ENCODE assay signal across 10 cellular contexts in the genomic region with DNA sequence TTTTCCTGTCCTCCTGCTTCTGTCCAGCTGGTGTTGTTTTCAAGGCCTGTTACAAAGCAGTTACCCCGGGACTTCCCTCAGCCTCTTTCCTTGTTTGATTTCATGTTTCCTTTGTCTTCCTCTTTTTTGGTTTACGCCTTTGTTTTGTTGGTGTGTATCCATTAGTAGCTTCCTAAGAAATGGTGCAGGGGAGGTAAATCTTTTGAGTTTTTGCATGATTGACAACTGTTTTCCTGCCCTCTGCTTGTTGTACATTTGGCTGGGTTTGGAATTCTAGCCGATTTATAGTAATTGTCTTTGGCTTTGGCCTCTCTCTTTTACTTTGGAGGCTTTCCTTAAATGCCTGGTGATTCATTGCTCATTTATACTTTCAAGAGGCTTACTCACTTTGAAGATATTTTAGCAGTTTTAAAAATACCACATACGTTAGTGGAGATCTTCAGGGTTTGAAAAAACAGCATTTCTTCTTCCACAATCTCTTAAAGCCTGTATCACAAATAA. TPM values are rescaled to one million over a fixed set of nuclear protein-coding genes. Genes with fewer than 3 reads are reported as not detected.
DNase-seq lines count a peak whose midpoint lies in the region; ATAC-seq and TF ChIP-seq lines count a peak whose summit lies in the region.
"Had no signal": no experiment of that assay in that cellular context is flagged by ENCODE, and none has a peak within 500 bp of the region (broad histone marks: within the 10 kb centered on the region; RNA-seq: fewer than 3 reads in every experiment).

No MANE protein-coding gene starts in this region.

- H3K9me3 ChIP-seq in HCT116 (ENCODE audit: control insufficient read depth in 1 of 2, insufficient read depth in 1 of 2, low read depth in 1 of 2, low read length in 2 of 2) (no peaks in the 10 kb centered on the region), SJSA1 (replicated peaks) (peaks cover 2% of the 10 kb centered on the region; the same call in 1 of the 2 replicates), smooth muscle cell (replicated peaks; ENCODE audit: low read depth) (no peaks in the 10 kb centered on the region)

- H3K4me3 ChIP-seq in HCT116 (replicated peaks in 1 of 2; ENCODE audit: low read depth in 1 of 2, low read length in 2 of 2), result peak overlapping the region in 1 of 2 experiments; percentile 13; a peak in 1 of 4 replicates
- H3K4me3 ChIP-seq in SJSA1, result no peak overlapping the region
- no peak overlapping the region for H3K4me3 ChIP-seq in fibroblast of pulmonary artery (replicated peaks; ENCODE audit: low read depth, low read length)
- H3K4me3 ChIP-seq in smooth muscle cell, result no peak overlapping the region
- H3K4me3 ChIP-seq: tibial nerve had no signal

- H3K4me1 ChIP-seq in HCT116 (ENCODE audit: control insufficient read depth in 1 of 2, insufficient read depth in 2 of 2, low read length in 2 of 2) (peaks cover 22 to 43% of the 10 kb centered on the region in 2 experiments), SJSA1 (replicated peaks) (peaks cover 43% of the 10 kb centered on the region), smooth muscle cell (ENCODE audit: low read depth) (peaks cover 18% of the 10 kb centered on the region)

- RAD21 ChIA-PET in HCT116 (lab: Charles Lee; ENCODE audit: low non-redundant PET in 1 of 2, low total read pairs in 2 of 2, uncharacterized antibody in 2 of 2, unreplicated experiment in 2 of 2), result no interaction called here

- intact Hi-C loops in HCT116 (cut with micrococcal nuclease), result no loop called here

- BruUV-seq in HCT116 (replicated peaks; lab: Mats Ljungman, UMichigan), result no TSS peak

- H3K4me2 ChIP-seq in HCT116 (ENCODE audit: low read length), result peak overlapping the region; percentile 35
- H3K4me2 ChIP-seq in smooth muscle cell, result peak overlapping the region; percentile 67

- no peaks in the 10 kb centered on the region for H4K20me1 ChIP-seq in HCT116 (ENCODE audit: insufficient read depth)
- H4K20me1 ChIP-seq in smooth muscle cell (ENCODE audit: low read depth), result no peaks in the 10 kb centered on the region

- H3K27me3 ChIP-seq in HCT116 (ENCODE audit: insufficient read depth, low read length) (no peaks in the 10 kb centered on the region), SJSA1 (replicated peaks) (no peaks in the 10 kb centered on the region), smooth muscle cell (ENCODE audit: low read depth) (no peaks in the 10 kb centered on the region)
- H3K27me3 ChIP-seq: tibial nerve had no signal

- no peak; the same call in 1 of the 2 replicates for ATAC-seq in HCT116
- no peak for ATAC-seq in HG03354 (IDR thresholded peaks at IDR 0.05; ENCODE audit: poor library complexity, severe bottlenecking, unreplicated experiment)

- CTCF ChIA-PET in HCT116 (lab: Charles Lee), result no interaction called here

- H3K27ac ChIP-seq in HCT116 (ENCODE audit: low read depth, low read length) (peak overlapping the region; percentile 41; the same call in 1 of the 2 replicates), SJSA1 (peak overlapping the region; percentile 65), smooth muscle cell (ENCODE audit: low read depth) (peak overlapping the region; percentile 81)
- H3K27ac ChIP-seq: tibial nerve had no signal

- no peak for DNase-seq in HCT116 (ENCODE audit: low read depth, low spot score)
- DNase-seq in SJSA1 (ENCODE audit: low read depth in 1 of 2, low spot score in 2 of 2), result peak in 1 of 2 experiments; percentile 76
- peak; percentile 81 for DNase-seq in fibroblast of pulmonary artery (ENCODE audit: low read depth)
- DNase-seq in smooth muscle cell (lab: John Stamatoyannopoulos, UW; ENCODE audit: unreplicated experiment), result no peak
- DNase-seq in NCI-H2196 (lab: John Stamatoyannopoulos, UW; ENCODE audit: unreplicated experiment), result no peak
- DNase-seq in effector CD4-positive, alpha-beta T cell, result no peak
- DNase-seq: anterior cingulate cortex had no signal

- no peaks in the 10 kb centered on the region for H3K9me2 ChIP-seq in HCT116 (ENCODE audit: insufficient read depth)

- peak overlapping the region; percentile 31 for H3K9ac ChIP-seq in HCT116 (ENCODE audit: low read length)
- H3K9ac ChIP-seq in smooth muscle cell (ENCODE audit: low read depth), result no peak overlapping the region

- no peak for TF ChIP-seq CTCF in HCT116 (IDR thresholded peaks at IDR 0.05 in 2 of 3, conservative IDR thresholded peaks at IDR 0.05 in 1 of 3; ENCODE audit: borderline replicate concordance in 1 of 3, insufficient read depth in 1 of 3, low read depth in 2 of 3, low read length in 2 of 3)
- no peak for TF ChIP-seq CTCF in fibroblast of pulmonary artery (IDR thresholded peaks at IDR 0.05; ENCODE audit: low read length, missing control alignments)
- TF ChIP-seq CTCF in smooth muscle cell (IDR thresholded peaks at IDR 0.05; ENCODE audit: borderline replicate concordance, insufficient read depth, poor library complexity, severe bottlenecking), result no peak

- H3K79me2 ChIP-seq in HCT116 (ENCODE audit: insufficient read depth, low read length), result no peaks in the 10 kb centered on the region
- no peaks in the 10 kb centered on the region for H3K79me2 ChIP-seq in smooth muscle cell (ENCODE audit: low read depth)

- TF ChIP-seq RAD21 in HCT116 (IDR thresholded peaks at IDR 0.05; ENCODE audit: low read depth), result no peak

- H3K36me3 ChIP-seq in HCT116 (ENCODE audit: control insufficient read depth in 1 of 2, insufficient read depth in 2 of 2, low read length in 2 of 2) (no peaks in the 10 kb centered on the region), SJSA1 (no peaks in the 10 kb centered on the region), smooth muscle cell (ENCODE audit: low read depth) (no peaks in the 10 kb centered on the region)
- H3K36me3 ChIP-seq: tibial nerve had no signal

- peak overlapping the region; percentile 73 for H2AFZ ChIP-seq in HCT116 (ENCODE audit: low read depth, low read length, poor library complexity, severe bottlenecking)
- H2AFZ ChIP-seq in smooth muscle cell (ENCODE audit: low read depth), result no peak overlapping the region

- WGBS in smooth muscle cell (ENCODE audit: low lambda C conversion rate), result 49% methylated on average over 4 of the region's 4 CpGs

- TF ChIP-seq POLR2A in HCT116 (IDR thresholded peaks at IDR 0.05; ENCODE audit: borderline replicate concordance, extremely low read depth, insufficient read depth, insufficient read length), result no peak

- POLR2A ChIA-PET in HCT116 (lab: Charles Lee), result no interaction called here

- H3F3A ChIP-seq in smooth muscle cell (ENCODE audit: low read depth), result peaks cover 14% of the 10 kb centered on the region

TF ChIP-seq in HCT116, 20 proteins besides CTCF, POLR2A, EP300 and RAD21:
- peak; percentile 41; the same call in 1 of the 2 replicates for TF ChIP-seq JUND (IDR thresholded peaks at IDR 0.05)
- TF ChIP-seq FOSL1 (IDR thresholded peaks at IDR 0.05; ENCODE audit: low read depth), result peak; percentile 62
- no peak for TF ChIP-seq EGR1 (IDR thresholded peaks at IDR 0.05; ENCODE audit: low read depth)
- TF ChIP-seq SP1 (IDR thresholded peaks at IDR 0.05; ENCODE audit: low read depth), result 0 out of 2 replicates have a peak, but pooled peaks have one; percentile 11
- TF ChIP-seq CBX3 (IDR thresholded peaks at IDR 0.05; ENCODE audit: low read depth), result 0 out of 2 replicates have a peak, but pooled peaks have one; percentile 26

RNA-seq across cellular contexts. Expression of a gene that starts 32.8 kb away (rescaled TPM):
- total RNA-seq in HCT116 (2021; ENCODE audit: unreplicated experiment), result 2.0 TPM
- 0.91 and 1.4 TPM in 2 replicates for polyA plus RNA-seq in HCT116 (2012)
- total RNA-seq in SJSA1 (2014; rRNA removed; shearing (Covaris generic)), result not detected in 2 replicates
- total RNA-seq in smooth muscle cell, result 0.49 TPM in 1 of 2 replicates, not detected in the other
- not detected in 2 replicates for polyA plus RNA-seq in smooth muscle cell
- total RNA-seq: T-helper 2 cell treated with Interferon-gamma antibody and Interleukin-4, amounts not matched to agents 100 ng/mL and 5 ng/mL, for 36 hours had no signal

RNA-seq across cellular contexts. Expression of a gene that starts 45.4 kb away (rescaled TPM):
- total RNA-seq in HCT116 (2021; ENCODE audit: unreplicated experiment) (0.07 TPM), smooth muscle cell (4.8 and 8.1 TPM in 2 replicates)
- 0.12 TPM in 1 of 2 replicates, not detected in the other for polyA plus RNA-seq in HCT116 (2012)
- total RNA-seq in SJSA1 (2014; rRNA removed; shearing (Covaris generic)), result not detected in 2 replicates
- polyA plus RNA-seq in smooth muscle cell, result 6.2 and 6.7 TPM in 2 replicates
- total RNA-seq: T-helper 2 cell treated with Interferon-gamma antibody and Interleukin-4, amounts not matched to agents 100 ng/mL and 5 ng/mL, for 36 hours had no signal
